In the genomic region with DNA sequence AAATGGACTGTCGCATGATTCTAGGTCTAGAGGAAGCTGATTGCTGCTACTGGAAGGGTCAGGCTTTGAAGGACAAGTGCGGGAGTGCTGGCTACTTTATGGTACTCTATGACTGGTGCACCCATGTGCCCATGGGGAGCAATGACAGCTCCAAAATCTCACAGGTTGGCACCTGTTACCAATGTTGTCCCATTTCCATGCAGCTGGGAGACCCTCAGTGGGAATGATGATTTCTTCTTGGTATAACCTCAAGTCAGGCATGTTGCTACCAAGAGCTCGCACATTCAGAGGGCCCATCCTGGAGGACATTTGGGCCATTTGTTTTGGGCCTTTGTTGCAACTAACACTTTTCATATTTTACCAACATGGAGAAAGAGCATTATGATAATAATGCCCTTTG, we compare ENCODE assay signal across 18 cellular contexts.
A peak's percentile ranks its signal among the peaks of the same experiment; 100 is the strongest.
DNase-seq lines count a peak whose midpoint lies in the region; ATAC-seq and TF ChIP-seq lines count a peak whose summit lies in the region.
"Had no signal": no experiment of that assay in that cellular context is flagged by ENCODE, and none has a peak within 500 bp of the region (broad histone marks: within the 10 kb centered on the region; RNA-seq: fewer than 3 reads in every experiment).

No MANE protein-coding gene starts in this region.

- DNase-seq in activated naive CD4-positive, alpha-beta T cell treated with anti-CD3 and anti-CD28 coated beads, Interleukin-2, amount 10 ng/mL, durations not matched to agents 7 days and 5 days: no peak
- DNase-seq in T-helper 17 cell: no peak
- DNase-seq in osteocyte (ENCODE audit: extremely low spot score, unreplicated experiment): peak; percentile 38
- no peak for DNase-seq in effector memory CD8-positive, alpha-beta T cell
- DNase-seq in ecto neural progenitor cell (ENCODE audit: low spot score): no peak
- DNase-seq: CD8-positive, alpha-beta T cell; DMS153; DND-41; GOT3 had no signal

- no peak overlapping the region for H3K27ac ChIP-seq in HEK293 (ENCODE audit: extremely low read depth, low read depth, low read length)
- H3K27ac ChIP-seq: BLaER1, C4-2B had no signal

- no peak overlapping the region for H3K4me3 Mint-ChIP-seq in activated naive CD4-positive, alpha-beta T cell treated with anti-CD3 and anti-CD28 coated beads, Interleukin-2, amount 50 U/mL, for 24 hours
- no peak overlapping the region for H3K4me3 Mint-ChIP-seq in activated naive CD4-positive, alpha-beta T cell treated with anti-CD3 and anti-CD28 coated beads, Interleukin-2, amount 10 ng/mL, durations not matched to agents 7 days and 5 days
- no peak overlapping the region for H3K4me3 Mint-ChIP-seq in T-helper 17 cell
- H3K4me3 Mint-ChIP-seq in osteocyte (ENCODE audit: unreplicated experiment): no peak overlapping the region
- no peak overlapping the region for H3K4me3 Mint-ChIP-seq in effector memory CD8-positive, alpha-beta T cell
- H3K4me3 Mint-ChIP-seq: B cell; CD8-positive, alpha-beta T cell had no signal

- no peaks in the 10 kb centered on the region for H3K36me3 ChIP-seq in HEK293 (ENCODE audit: control insufficient read depth in 2 of 2, insufficient read depth in 1 of 2, low read length in 2 of 2)
- H3K36me3 ChIP-seq: BLaER1, HAP-1 had no signal

- H3K9me3 ChIP-seq in HEK293 (ENCODE audit: control insufficient read depth, insufficient read depth, low read depth, low read length) (no peaks in the 10 kb centered on the region), T-helper 17 cell (ENCODE audit: control insufficient read depth, low read length, poor library complexity, severe bottlenecking) (no peaks in the 10 kb centered on the region)
- H3K9me3 ChIP-seq: BLaER1, Caco-2, HAP-1 had no signal

- POLR2A ChIA-PET in HEK293 (lab: Yijun Ruan, JAX): interaction anchor here (2.0 kb wide), 1 partner anchor 203 kb away, joined by 6 read pairs; a partner anchor contains a TSS

- no peak overlapping the region for H3K4me3 ChIP-seq in HEK293 (ENCODE audit: low read depth, low read length)
- H3K4me3 ChIP-seq: BLaER1, HAP-1 had no signal

- H3K9me3 Mint-ChIP-seq in activated naive CD4-positive, alpha-beta T cell treated with anti-CD3 and anti-CD28 coated beads, Interleukin-2, amount 50 U/mL, for 24 hours: no peaks in the 10 kb centered on the region
- no peaks in the 10 kb centered on the region for H3K9me3 Mint-ChIP-seq in activated naive CD4-positive, alpha-beta T cell treated with anti-CD3 and anti-CD28 coated beads, Interleukin-2, amount 10 ng/mL, durations not matched to agents 7 days and 5 days
- no peaks in the 10 kb centered on the region for H3K9me3 Mint-ChIP-seq in osteocyte (ENCODE audit: unreplicated experiment)
- no peaks in the 10 kb centered on the region for H3K9me3 Mint-ChIP-seq in effector memory CD8-positive, alpha-beta T cell
- H3K9me3 Mint-ChIP-seq: CD4-positive, CD25-positive, alpha-beta regulatory T cell; CD8-positive, alpha-beta T cell had no signal

- H3K27me3 Mint-ChIP-seq in activated naive CD4-positive, alpha-beta T cell treated with anti-CD3 and anti-CD28 coated beads, Interleukin-2, amount 50 U/mL, for 24 hours: no peaks in the 10 kb centered on the region
- H3K27me3 Mint-ChIP-seq in activated naive CD4-positive, alpha-beta T cell treated with anti-CD3 and anti-CD28 coated beads, Interleukin-2, amount 10 ng/mL, durations not matched to agents 7 days and 5 days: peaks cover 28% of the 10 kb centered on the region
- H3K27me3 Mint-ChIP-seq in T-helper 17 cell (no peaks in the 10 kb centered on the region), osteocyte (ENCODE audit: unreplicated experiment) (peaks cover 37% of the 10 kb centered on the region)
- H3K27me3 Mint-ChIP-seq in effector memory CD8-positive, alpha-beta T cell: no peaks in the 10 kb centered on the region

- H3K27ac Mint-ChIP-seq in activated naive CD4-positive, alpha-beta T cell treated with anti-CD3 and anti-CD28 coated beads, Interleukin-2, amount 50 U/mL, for 24 hours: peak overlapping the region; percentile 20
- H3K27ac Mint-ChIP-seq in activated naive CD4-positive, alpha-beta T cell treated with anti-CD3 and anti-CD28 coated beads, Interleukin-2, amount 10 ng/mL, durations not matched to agents 7 days and 5 days: no peak overlapping the region
- H3K27ac Mint-ChIP-seq in T-helper 17 cell: peak overlapping the region; percentile 86
- no peak overlapping the region for H3K27ac Mint-ChIP-seq in osteocyte (ENCODE audit: unreplicated experiment)
- H3K27ac Mint-ChIP-seq in effector memory CD8-positive, alpha-beta T cell: peak overlapping the region in 1 of 2 donors; percentile 72
- H3K27ac Mint-ChIP-seq: B cell; CD4-positive, CD25-positive, alpha-beta regulatory T cell; CD8-positive, alpha-beta T cell had no signal

- CTCF ChIA-PET in activated naive CD4-positive, alpha-beta T cell treated with anti-CD3 and anti-CD28 coated beads, Interleukin-2, amount 10 ng/mL, durations not matched to agents 7 days and 5 days (lab: Charles Lee): interaction anchor here (0.6 to 3.2 kb wide), 30 partner anchors 10 to 408 kb away, joined by 3 to 43 read pairs (median 3); a partner anchor contains a TSS
- CTCF ChIA-PET in HEK293 (lab: Yijun Ruan, JAX): interaction anchor here (0.6 to 2.6 kb wide), 15 partner anchors 38 to 1420 kb away, joined by 3 to 11 read pairs (median 4); a partner anchor contains a TSS

- no peak for ATAC-seq in T-helper 17 cell
- no peak for ATAC-seq in effector memory CD8-positive, alpha-beta T cell (replicated peaks)
- no peak for ATAC-seq in HG03196 (IDR thresholded peaks at IDR 0.05; ENCODE audit: unreplicated experiment)
- ATAC-seq: CD8-positive, alpha-beta T cell had no signal

- peaks cover 42% of the 10 kb centered on the region for H3K4me1 Mint-ChIP-seq in activated naive CD4-positive, alpha-beta T cell treated with anti-CD3 and anti-CD28 coated beads, Interleukin-2, amount 50 U/mL, for 24 hours
- H3K4me1 Mint-ChIP-seq in activated naive CD4-positive, alpha-beta T cell treated with anti-CD3 and anti-CD28 coated beads, Interleukin-2, amount 10 ng/mL, durations not matched to agents 7 days and 5 days: peaks cover 48% of the 10 kb centered on the region
- H3K4me1 Mint-ChIP-seq in T-helper 17 cell (peaks cover 50% of the 10 kb centered on the region), osteocyte (ENCODE audit: unreplicated experiment) (peaks cover 24% of the 10 kb centered on the region)
- H3K4me1 Mint-ChIP-seq in effector memory CD8-positive, alpha-beta T cell (ENCODE audit: low read depth in 2 of 2): peaks cover 32 to 35% of the 10 kb centered on the region in 2 donors

- no peak for TF ChIP-seq CTCF in HEK293 (tag by site-specific recombination; IDR thresholded peaks at IDR 0.05)
- no peak for TF ChIP-seq CTCF in osteocyte (IDR thresholded peaks at IDR 0.05)

- H3K4me1 ChIP-seq in HEK293 (ENCODE audit: control insufficient read depth, insufficient read depth, low read length): no peaks in the 10 kb centered on the region
- H3K4me1 ChIP-seq: HAP-1 had no signal

- peaks cover 2% of the 10 kb centered on the region for H3K36me3 Mint-ChIP-seq in activated naive CD4-positive, alpha-beta T cell treated with anti-CD3 and anti-CD28 coated beads, Interleukin-2, amount 50 U/mL, for 24 hours
- H3K36me3 Mint-ChIP-seq in activated naive CD4-positive, alpha-beta T cell treated with anti-CD3 and anti-CD28 coated beads, Interleukin-2, amount 10 ng/mL, durations not matched to agents 7 days and 5 days: peaks cover 8% of the 10 kb centered on the region
- H3K36me3 Mint-ChIP-seq in T-helper 17 cell (ENCODE audit: low read depth) (peaks cover 2% of the 10 kb centered on the region), osteocyte (ENCODE audit: unreplicated experiment) (no peaks in the 10 kb centered on the region)
- peaks cover 18% of the 10 kb centered on the region for H3K36me3 Mint-ChIP-seq in effector memory CD8-positive, alpha-beta T cell (ENCODE audit: insufficient read depth)
- H3K36me3 Mint-ChIP-seq: CD8-positive, alpha-beta T cell had no signal

TF ChIP-seq in HEK293, 187 proteins besides CTCF, POLR2A, EP300 and RAD21:
- TF ChIP-seq SP3 (tag by site-specific recombination; IDR thresholded peaks at IDR 0.05) (no peak), ZNF837 (tag by site-specific recombination; IDR thresholded peaks at IDR 0.05) (no peak), ZBTB21 (tag by site-specific recombination; IDR thresholded peaks at IDR 0.05) (no peak), RBAK (tag by site-specific recombination; IDR thresholded peaks at IDR 0.05) (no peak), SCRT2 (tag by site-specific recombination; IDR thresholded peaks at IDR 0.05) (peak; percentile 56; the same call in 1 of the 2 replicates), BCL11A (tag by site-specific recombination; IDR thresholded peaks at IDR 0.05; ENCODE audit: low read depth) (no peak), SCRT1 (tag by site-specific recombination; IDR thresholded peaks at IDR 0.05; ENCODE audit: borderline replicate concordance) (peak; percentile 74), ZNF830 (tag by site-specific recombination; IDR thresholded peaks at IDR 0.05; ENCODE audit: low read depth) (no peak), ZNF544 (tag by site-specific recombination; IDR thresholded peaks at IDR 0.05) (no peak)
- TF ChIP-seq, protein P1, sequence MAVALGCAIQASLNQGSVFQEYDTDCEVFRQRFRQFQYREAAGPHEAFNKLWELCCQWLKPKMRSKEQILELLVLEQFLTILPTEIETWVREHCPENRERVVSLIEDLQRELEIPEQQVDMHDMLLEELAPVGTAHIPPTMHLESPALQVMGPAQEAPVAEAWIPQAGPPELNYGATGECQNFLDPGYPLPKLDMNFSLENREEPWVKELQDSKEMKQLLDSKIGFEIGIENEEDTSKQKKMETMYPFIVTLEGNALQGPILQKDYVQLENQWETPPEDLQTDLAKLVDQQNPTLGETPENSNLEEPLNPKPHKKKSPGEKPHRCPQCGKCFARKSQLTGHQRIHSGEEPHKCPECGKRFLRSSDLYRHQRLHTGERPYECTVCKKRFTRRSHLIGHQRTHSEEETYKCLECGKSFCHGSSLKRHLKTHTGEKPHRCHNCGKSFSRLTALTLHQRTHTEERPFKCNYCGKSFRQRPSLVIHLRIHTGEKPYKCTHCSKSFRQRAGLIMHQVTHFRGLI (tag by site-specific recombination; IDR thresholded peaks at IDR 0.05): no peak

Comparison
In these comparisons a context has a peak if more than half of its experiments do, and no peak if none do; other contexts are left out.
1. H3K27ac Mint-ChIP-seq: peak in activated naive CD4-positive, alpha-beta T cell treated with anti-CD3 and anti-CD28 coated beads, Interleukin-2, amount 50 U/mL, for 24 hours (single experiment) and T-helper 17 cell (single experiment); none in activated naive CD4-positive, alpha-beta T cell treated with anti-CD3 and anti-CD28 coated beads, Interleukin-2, amount 10 ng/mL, durations not matched to agents 7 days and 5 days (single experiment) and osteocyte (single experiment).